ENCODE assay signal across 10 cellular contexts in genomic region chr2:106147159-106147558, GRCh38. TPM values are rescaled to one million over a fixed set of nuclear protein-coding genes. Genes with fewer than 3 reads are reported as not detected.
A peak's percentile ranks its signal among the peaks of the same experiment; 100 is the strongest.
DNase-seq lines count a peak whose midpoint lies in the region; ATAC-seq, FAIRE-seq and TF ChIP-seq lines count a peak whose summit lies in the region.
"Had no signal": no experiment of that assay in that cellular context is flagged by ENCODE, and none has a peak within 500 bp of the region (broad histone marks: within the 10 kb centered on the region; RNA-seq: fewer than 3 reads in every experiment).

No MANE protein-coding gene starts in this region.

- H3K9me1 ChIP-seq in K562 (ENCODE audit: control insufficient read depth, insufficient read depth, low read length), result peaks cover 4% of the 10 kb centered on the region

- DNase-seq in Calu3, result no peak
- peak; percentile 58 for DNase-seq in HT1080 (ENCODE audit: low read depth)
- DNase-seq in K562 (ENCODE audit: extremely low read depth in 1 of 4, low spot score in 3 of 4), result no peak
- peak; percentile 32 for DNase-seq in myocyte (ENCODE audit: low read depth)
- no peak for DNase-seq in NCI-H82 treated with DMSO at 0.1 percent for 48 hours (lab: John Stamatoyannopoulos, UW; ENCODE audit: unreplicated experiment)
- DNase-seq in A673 (ENCODE audit: low spot score), result no peak
- DNase-seq: activated T-cell treated with anti-CD3 and anti-CD28 coated beads for 4 hours had no signal

- H3K4me2 ChIP-seq in K562 (ENCODE audit: insufficient read depth, low read length), result no peak overlapping the region

- peak overlapping the region; percentile 10 for H3K27ac Mint-ChIP-seq in Calu3 (ENCODE audit: unreplicated experiment)

- H3K79me2 ChIP-seq in K562 (ENCODE audit: control insufficient read depth, insufficient read depth, low read length), result no peaks in the 10 kb centered on the region; the same call in 2 of the 3 replicates

- no peak for TF ChIP-seq RAD21 in K562 (CRISPR knock-in tag; conservative IDR thresholded peaks at IDR 0.05 in 1 of 2, IDR thresholded peaks at IDR 0.05 in 1 of 2)

- H3K27me3 ChIP-seq in K562 (ENCODE audit: control insufficient read depth in 2 of 2, insufficient read depth in 2 of 2, low read length in 2 of 2) (no peaks in the 10 kb centered on the region), A673 (replicated peaks; ENCODE audit: insufficient read depth, low read depth, low read length, poor library complexity) (no peaks in the 10 kb centered on the region)
- H3K27me3 ChIP-seq: gastroesophageal sphincter had no signal

- H3K4me1 ChIP-seq in K562 (replicated peaks in 1 of 2; ENCODE audit: control insufficient read depth in 2 of 2, insufficient read depth in 2 of 2, low read length in 2 of 2) (no peaks in the 10 kb centered on the region), A673 (ENCODE audit: insufficient read depth, low read length, poor library complexity, severe bottlenecking) (peaks cover 16% of the 10 kb centered on the region)

- TF ChIP-seq EP300 in K562 (IDR thresholded peaks at IDR 0.05; ENCODE audit: low read length), result no peak

- no peaks in the 10 kb centered on the region for H4K20me1 ChIP-seq in K562 (replicated peaks; ENCODE audit: control insufficient read depth, insufficient read depth, low read length)

- no peaks in the 10 kb centered on the region for H3K9me3 Mint-ChIP-seq in Calu3 (ENCODE audit: low read depth, unreplicated experiment)

- peaks cover 16% of the 10 kb centered on the region for H3K4me1 Mint-ChIP-seq in Calu3 (ENCODE audit: low read depth, unreplicated experiment)

- in situ Hi-C loops in K562 (cut with MboI), result no loop called here

- H3K36me3 ChIP-seq in K562 (ENCODE audit: control insufficient read depth, insufficient read depth, low read length), result peaks cover 42% of the 10 kb centered on the region; the same call in 2 of the 3 replicates
- no peaks in the 10 kb centered on the region for H3K36me3 ChIP-seq in A673 (ENCODE audit: insufficient read depth, low read length, poor library complexity, severe bottlenecking)
- H3K36me3 ChIP-seq: gastroesophageal sphincter had no signal

- ATAC-seq in K562 (no peak), GM18870 (IDR thresholded peaks at IDR 0.05; ENCODE audit: unreplicated experiment) (no peak), HG02678 (IDR thresholded peaks at IDR 0.05; ENCODE audit: unreplicated experiment) (no peak)
- ATAC-seq: gastroesophageal sphincter had no signal

- CTCF ChIA-PET in Calu3 (lab: Charles Lee) (no interaction called here), K562 (lab: Yijun Ruan, JAX; ENCODE audit: low intra/inter-chr PET ratio) (no interaction called here), A673 (lab: Charles Lee) (interaction anchor here (0.5 kb wide), 1 partner anchor 426 kb away, joined by 5 read pairs; no protein-coding TSS in a partner anchor)

- no peak overlapping the region for H3K9ac ChIP-seq in K562 (ENCODE audit: insufficient read depth in 1 of 2, low read depth in 2 of 2, low read length in 2 of 2)

- H3K27me3 Mint-ChIP-seq in Calu3 (ENCODE audit: unreplicated experiment), result no peaks in the 10 kb centered on the region

- no peak overlapping the region for H2AFZ ChIP-seq in K562 (ENCODE audit: low read depth, low read length)

- peaks cover 6% of the 10 kb centered on the region for H3K36me3 Mint-ChIP-seq in Calu3 (ENCODE audit: insufficient read depth, unreplicated experiment)

- no peak overlapping the region for H3K4me3 ChIP-seq in K562
- no peak overlapping the region for H3K4me3 ChIP-seq in A673 (ENCODE audit: low read depth, low read length, poor library complexity, severe bottlenecking)
- H3K4me3 ChIP-seq: gastroesophageal sphincter had no signal

- no peak for FAIRE-seq in K562 (lab: Jason Lieb, UNC)

- POLR2A ChIA-PET in K562 (lab: Yijun Ruan, JAX) (no interaction called here), A673 (lab: Charles Lee; ENCODE audit: low non-redundant PET) (no interaction called here)

- BruUV-seq in Calu3 (replicated peaks; lab: Mats Ljungman, UMichigan) (no TSS peak), K562 (replicated peaks; lab: Mats Ljungman, UMichigan) (no TSS peak), A673 (replicated peaks; lab: Mats Ljungman, UMichigan) (no TSS peak)

- 57% methylated on average over 3 of the region's 3 CpGs for WGBS in K562 (ENCODE audit: insufficient coverage, low coverage, missing lambda C conversion rate)

- intact Hi-C loops in Calu3 (cut with micrococcal nuclease; ENCODE audit: unreplicated experiment) (no loop called here), K562 (cut with micrococcal nuclease) (no loop called here), A673 (cut with micrococcal nuclease; ENCODE audit: unreplicated experiment) (no loop called here)

- TF ChIP-seq CTCF in Calu3 (IDR thresholded peaks at IDR 0.05; ENCODE audit: unreplicated experiment) (no peak), K562 (IDR thresholded peaks at IDR 0.05 in 2 of 3, conservative IDR thresholded peaks at IDR 0.05 in 1 of 3; ENCODE audit: insufficient read depth in 2 of 3, low read depth in 1 of 3, low read length in 3 of 3) (no peak), A673 (conservative IDR thresholded peaks at IDR 0.05; ENCODE audit: low read depth, low read length) (no peak)

- no peak for TF ChIP-seq POLR2A in K562 (conservative IDR thresholded peaks at IDR 0.05)

- H3K4me3 Mint-ChIP-seq in Calu3 (ENCODE audit: low read depth, unreplicated experiment), result no peak overlapping the region

- H3K9me3 ChIP-seq in K562 (replicated peaks; ENCODE audit: control insufficient read depth, insufficient read depth, low read depth, low read length) (no peaks in the 10 kb centered on the region), A673 (ENCODE audit: low read depth, low read length, poor library complexity, severe bottlenecking) (no peaks in the 10 kb centered on the region)
- H3K9me3 ChIP-seq: gastroesophageal sphincter had no signal

- H3K27ac ChIP-seq in K562 (ENCODE audit: extremely low read depth, low read depth, low read length), result no peak overlapping the region
- H3K27ac ChIP-seq in A673 (ENCODE audit: low read depth, low read length, poor library complexity, severe bottlenecking), result no peak overlapping the region

TF ChIP-seq in K562, 482 proteins besides CTCF, POLR2A, EP300 and RAD21:
- TF ChIP-seq FOXJ2 (tag; IDR thresholded peaks at IDR 0.05), result no peak
- TF ChIP-seq C11orf30 (IDR thresholded peaks at IDR 0.05; ENCODE audit: low read depth), result peak; percentile 4; the same call in 1 of the 2 replicates
- TF ChIP-seq HNRNPLL (IDR thresholded peaks at IDR 0.05; ENCODE audit: low read depth, low read length, poor library complexity, severe bottlenecking), result no peak
- no peak for TF ChIP-seq SLC30A9 (CRISPR knock-in tag; IDR thresholded peaks at IDR 0.05)

RNA-seq across cellular contexts. Expression of gene UXS1, which starts 46.9 kb away (rescaled TPM):
- total RNA-seq in Calu3 (2022), result 71.1 and 87.7 TPM in 2 replicates
- 21.5 and 38.0 TPM in 2 replicates for total RNA-seq in HT1080 (2014; rRNA removed; shearing (Covaris generic))
- 52.8 and 54.4 TPM in 2 replicates for polyA plus RNA-seq in HT1080 (2015; cell fraction: cytosol; rRNA removed)
- 35.4 and 46.8 TPM in 2 replicates for polyA plus RNA-seq in HT1080 (2015; cell fraction: nucleus; rRNA removed)
- 83.6 and 100 TPM in 2 replicates for total RNA-seq in K562 (2011; cell fraction: chromatin; rRNA removed; ENCODE audit: low replicate concordance)
- 57.7 and 64.7 TPM in 2 replicates for total RNA-seq in K562 (2011; cell fraction: nucleolus; rRNA removed)
- total RNA-seq in K562 (2011; cell fraction: nucleoplasm; rRNA removed), result 74.1 and 83.9 TPM in 2 replicates
- total RNA-seq in K562 (2014; rRNA removed), result 15.0 and 19.1 TPM in 2 replicates
- total RNA-seq in K562 (2014; rRNA removed; fragmentation: Illumina TruSeq; extraction: Trizol), result 14.2 and 15.2 TPM in 2 replicates
- 13.8 and 15.0 TPM in 2 replicates for total RNA-seq in K562 (2015; rRNA removed; fragmentation: Illumina TruSeq; extraction: Trizol)
- total RNA-seq in K562 (2021), result 22.4 and 25.4 TPM in 2 replicates
- 24.1 and 25.5 TPM in 2 replicates for polyA plus RNA-seq in K562 (2011; rRNA removed)
- polyA plus RNA-seq in K562 (2011; cell fraction: cytosol; rRNA removed), result 18.8 and 22.4 TPM in 2 replicates
- polyA plus RNA-seq in K562 (2011; cell fraction: nucleus; rRNA removed), result 37.9 and 48.2 TPM in 2 replicates
- 22.1 and 26.2 TPM in 2 replicates for polyA plus RNA-seq in K562 (2012)
- 22.8 and 25.8 TPM in 2 replicates for polyA plus RNA-seq in K562 (2014; fragmentation: Illumina TruSeq; extraction: Trizol)
- 10 to 100 TPM in 1 of 2 experiments, 1 to 10 TPM in 1; 5.8 to 11.3 TPM for polyA plus RNA-seq in K562 (2014; fragmentation: Nextera tagmentation; extraction: Ambion mirVana)
- polyA plus RNA-seq in K562 (2014; rRNA removed), result 22.7 and 25.5 TPM in 2 replicates
- polyA minus RNA-seq in K562 (2011; rRNA and poly(A)+ RNA removed), result 54.5 and 56.5 TPM in 2 replicates
- 28.0 and 29.7 TPM in 2 replicates for polyA minus RNA-seq in K562 (2011; cell fraction: cytosol; rRNA and poly(A)+ RNA removed)
- 34.9 and 48.7 TPM in 2 replicates for polyA minus RNA-seq in K562 (2011; cell fraction: nucleus; rRNA and poly(A)+ RNA removed)
- total RNA-seq in myocyte, result 51.0 and 51.1 TPM in 2 replicates
- polyA plus RNA-seq in myocyte (2012), result 34.1 TPM
- 48.6 and 50.9 TPM in 2 replicates for total RNA-seq in A673 (2021)

Comparison
In these comparisons a context has a peak if more than half of its experiments do, and no peak if none do; other contexts are left out.
1. DNase-seq: peak in HT1080 (single experiment) and myocyte (single experiment); none in Calu3 (single experiment), K562 (0 of 4), NCI-H82 treated with DMSO at 0.1 percent for 48 hours (single experiment) and A673 (single experiment).